1 cellular context compared by ENCODE assay signal in the genomic region with DNA sequence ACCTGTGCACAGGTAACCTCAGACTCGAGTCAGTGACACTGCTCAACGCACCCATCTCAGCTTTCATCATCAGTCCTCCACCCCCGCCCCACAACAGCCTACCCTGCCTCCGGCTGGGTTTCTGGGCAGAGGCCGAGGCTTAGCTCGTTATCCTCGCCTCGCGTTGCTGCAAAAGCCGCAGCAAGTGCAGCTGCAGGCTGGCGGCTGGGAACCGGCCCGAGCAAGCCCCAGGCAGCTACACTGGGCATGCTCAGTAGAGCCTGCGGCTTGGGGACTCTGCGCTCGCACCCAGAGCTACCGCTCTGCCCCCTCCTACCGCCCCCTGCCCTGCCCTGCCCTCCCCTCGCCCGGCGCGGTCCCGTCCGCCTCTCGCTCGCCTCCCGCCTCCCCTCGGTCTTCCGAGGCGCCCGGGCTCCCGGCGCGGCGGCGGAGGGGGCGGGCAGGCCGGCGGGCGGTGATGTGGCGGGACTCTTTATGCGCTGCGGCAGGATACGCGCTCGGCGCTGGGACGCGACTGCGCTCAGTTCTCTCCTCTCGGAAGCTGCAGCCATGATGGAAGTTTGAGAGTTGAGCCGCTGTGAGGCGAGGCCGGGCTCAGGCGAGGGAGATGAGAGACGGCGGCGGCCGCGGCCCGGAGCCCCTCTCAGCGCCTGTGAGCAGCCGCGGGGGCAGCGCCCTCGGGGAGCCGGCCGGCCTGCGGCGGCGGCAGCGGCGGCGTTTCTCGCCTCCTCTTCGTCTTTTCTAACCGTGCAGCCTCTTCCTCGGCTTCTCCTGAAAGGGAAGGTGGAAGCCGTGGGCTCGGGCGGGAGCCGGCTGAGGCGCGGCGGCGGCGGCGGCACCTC.
TF ChIP-seq lines count a peak whose summit lies in the region.

A gene with protein sequence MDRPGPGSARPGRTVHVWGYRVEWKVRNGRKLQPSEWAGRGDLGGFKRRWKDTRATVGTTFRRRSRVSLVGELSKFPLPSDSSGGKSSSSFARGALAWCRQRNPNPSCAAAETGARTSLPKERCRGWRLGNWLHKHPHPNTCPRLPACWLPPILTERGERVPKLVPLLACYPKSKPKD (minus strand): TSS at position 432 of the 842 bp plus-strand sequence. CDS start 1,046 bp downstream, outside the sequence.
Gene PTEN, plus strand, starts transcription at position 524 of the 842 bp plus-strand sequence. CDS start 845 bp downstream, outside the sequence.

TF ChIP-seq in HCT116, 20 proteins besides CTCF, POLR2A, EP300 and RAD21 (continued from another document):
- TF ChIP-seq REST (IDR thresholded peaks at IDR 0.05; ENCODE audit: low read depth), result no peak
- TF ChIP-seq, protein P1, sequence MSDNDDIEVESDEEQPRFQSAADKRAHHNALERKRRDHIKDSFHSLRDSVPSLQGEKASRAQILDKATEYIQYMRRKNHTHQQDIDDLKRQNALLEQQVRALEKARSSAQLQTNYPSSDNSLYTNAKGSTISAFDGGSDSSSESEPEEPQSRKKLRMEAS (IDR thresholded peaks at IDR 0.05), result no peak; the same call in 1 of the 2 replicates
- TF ChIP-seq POLR2AphosphoS5 (IDR thresholded peaks at IDR 0.05; ENCODE audit: low read depth, low read length), result peak; percentile 93
- no peak for TF ChIP-seq ELF1 (IDR thresholded peaks at IDR 0.05; ENCODE audit: borderline replicate concordance, low read depth)
- peak; percentile 78 for TF ChIP-seq SP1 (IDR thresholded peaks at IDR 0.05; ENCODE audit: low read depth)
- no peak for TF ChIP-seq EZH2phosphoT487 (IDR thresholded peaks at IDR 0.05; ENCODE audit: borderline replicate concordance)
- TF ChIP-seq ZFX (IDR thresholded peaks at IDR 0.05), result peak; percentile 50; the same call in 1 of the 2 replicates
- peak; percentile 57 for TF ChIP-seq JUND (IDR thresholded peaks at IDR 0.05)
- no peak for TF ChIP-seq ZNF274 (IDR thresholded peaks at IDR 0.05; ENCODE audit: low read depth, low read length)
- peak; percentile 90 for TF ChIP-seq YY1 (IDR thresholded peaks at IDR 0.05; ENCODE audit: extremely low read depth, insufficient replicate concordance, low read depth, low read length)
- peak; percentile 87 for TF ChIP-seq SIN3A (IDR thresholded peaks at IDR 0.05; ENCODE audit: low read depth)
- no peak for TF ChIP-seq EZH2 (IDR thresholded peaks at IDR 0.05)
- no peak for TF ChIP-seq EGR1 (IDR thresholded peaks at IDR 0.05; ENCODE audit: low read depth)
- TF ChIP-seq TCF7L2 (IDR thresholded peaks at IDR 0.05; ENCODE audit: borderline replicate concordance, extremely low read depth, insufficient read depth, insufficient read length), result peak; percentile 69
- TF ChIP-seq SRF (IDR thresholded peaks at IDR 0.05; ENCODE audit: low read depth), result no peak
- no peak for TF ChIP-seq FOSL1 (IDR thresholded peaks at IDR 0.05; ENCODE audit: low read depth)
- TF ChIP-seq ATF3 (IDR thresholded peaks at IDR 0.05), result no peak
- peak; percentile 12 for TF ChIP-seq ZBTB33 (IDR thresholded peaks at IDR 0.05; ENCODE audit: extremely low read depth, insufficient replicate concordance, low read length)
- TF ChIP-seq CBX3 (IDR thresholded peaks at IDR 0.05; ENCODE audit: low read depth), result peak; percentile 90
